Comparison of ENCODE assay signal across 15 cellular contexts in genomic region chr6:104788400-104788799, GRCh38.
A peak's percentile ranks its signal among the peaks of the same experiment; 100 is the strongest.
DNase-seq lines count a peak whose midpoint lies in the region; ATAC-seq and TF ChIP-seq lines count a peak whose summit lies in the region.
"Had no signal": no experiment of that assay in that cellular context is flagged by ENCODE, and none has a peak within 500 bp of the region (broad histone marks: within the 10 kb centered on the region; RNA-seq: fewer than 3 reads in every experiment).

No MANE protein-coding gene starts in this region.

- TF ChIP-seq CTCF in GM23338 (conservative IDR thresholded peaks at IDR 0.05; ENCODE audit: low read depth in 2 of 2): no peak

- no peaks in the 10 kb centered on the region for H3K9me2 ChIP-seq in GM23338 (ENCODE audit: insufficient read depth)

- peak overlapping the region; percentile 70 for H3K27ac Mint-ChIP-seq in activated CD8-positive, alpha-beta T cell treated with anti-CD3 and anti-CD28 coated beads, Interleukin-2, amount 10 ng/mL, durations not matched to agents 7 days and 5 days
- peak overlapping the region in 7 of 9 donors; percentile 8 to 80 (median 28) for H3K27ac Mint-ChIP-seq in naive thymus-derived CD4-positive, alpha-beta T cell
- no peak overlapping the region for H3K27ac Mint-ChIP-seq in GM23338
- H3K27ac Mint-ChIP-seq: dendritic cell treated with granulocyte-macrophage colony-stimulating factor and Interleukin-4, amounts not matched to agents 40 ng/mL and 50 ng/mL, for 4 days had no signal

- peaks cover 8 to 10% of the 10 kb centered on the region in 2 donors for H3K4me1 ChIP-seq in naive thymus-derived CD4-positive, alpha-beta T cell (ENCODE audit: control insufficient read depth in 2 of 2, insufficient read depth in 2 of 2, low read length in 2 of 2)
- no peaks in the 10 kb centered on the region for H3K4me1 ChIP-seq in GM23338 (ENCODE audit: insufficient read depth)
- H3K4me1 ChIP-seq: Peyer's patch had no signal

- intact Hi-C loops in naive thymus-derived CD4-positive, alpha-beta T cell (cut with micrococcal nuclease): loop anchor here (2.0 to 5.0 kb wide), 4 partner anchors 18 to 1539 kb away; partner anchors contain the start of gene ATG5 (in 1 of the 2)

- H3K36me3 ChIP-seq in naive thymus-derived CD4-positive, alpha-beta T cell (ENCODE audit: control insufficient read depth in 2 of 3, insufficient read depth in 3 of 3, low read length in 3 of 3): no peaks in the 10 kb centered on the region
- H3K36me3 ChIP-seq in GM23338 (ENCODE audit: insufficient read depth) (peaks cover 3% of the 10 kb centered on the region; the same call in 1 of the 2 replicates), MG63 (peaks cover 4% of the 10 kb centered on the region; the same call in 1 of the 2 replicates)

- H3K79me2 ChIP-seq in GM23338 (replicated peaks; ENCODE audit: insufficient read depth): no peaks in the 10 kb centered on the region

- peaks cover 32% of the 10 kb centered on the region for H3K4me1 Mint-ChIP-seq in activated CD8-positive, alpha-beta T cell treated with anti-CD3 and anti-CD28 coated beads, Interleukin-2, amount 10 ng/mL, durations not matched to agents 7 days and 5 days (ENCODE audit: low read depth)
- H3K4me1 Mint-ChIP-seq in naive thymus-derived CD4-positive, alpha-beta T cell: peaks cover 10 to 35% (median 19%) of the 10 kb centered on the region in 7 donors
- H3K4me1 Mint-ChIP-seq in GM23338: no peaks in the 10 kb centered on the region

- H3K27ac ChIP-seq in naive thymus-derived CD4-positive, alpha-beta T cell (ENCODE audit: low read depth, low read length): no peak overlapping the region
- no peak overlapping the region for H3K27ac ChIP-seq in GM23338 (ENCODE audit: low read depth)
- H3K27ac ChIP-seq: 22Rv1, Peyer's patch had no signal

- H3K4me3 Mint-ChIP-seq in activated CD8-positive, alpha-beta T cell treated with anti-CD3 and anti-CD28 coated beads, Interleukin-2, amount 10 ng/mL, durations not matched to agents 7 days and 5 days: peak overlapping the region; percentile 15
- peak overlapping the region in 2 of 10 donors; percentile 39 to 61 for H3K4me3 Mint-ChIP-seq in naive thymus-derived CD4-positive, alpha-beta T cell
- no peak overlapping the region for H3K4me3 Mint-ChIP-seq in GM23338
- H3K4me3 Mint-ChIP-seq: dendritic cell treated with granulocyte-macrophage colony-stimulating factor and Interleukin-4, amounts not matched to agents 40 ng/mL and 50 ng/mL, for 4 days had no signal

- H3K27me3 Mint-ChIP-seq in activated CD8-positive, alpha-beta T cell treated with anti-CD3 and anti-CD28 coated beads, Interleukin-2, amount 10 ng/mL, durations not matched to agents 7 days and 5 days (ENCODE audit: low read depth): no peaks in the 10 kb centered on the region
- H3K27me3 Mint-ChIP-seq in naive thymus-derived CD4-positive, alpha-beta T cell: no peaks in the 10 kb centered on the region
- H3K27me3 Mint-ChIP-seq in GM23338 (ENCODE audit: insufficient read depth, low read depth, poor library complexity): no peaks in the 10 kb centered on the region
- H3K27me3 Mint-ChIP-seq: dendritic cell treated with granulocyte-macrophage colony-stimulating factor and Interleukin-4, amounts not matched to agents 40 ng/mL and 50 ng/mL, for 4 days had no signal

- peak; percentile 35 to 40 for DNase-seq in NOMO-1 (lab: John Stamatoyannopoulos, UW; ENCODE audit: unreplicated experiment in 2 of 2)
- DNase-seq in NOMO-1 treated with dmso at 0.1 percent for 144 hours (lab: John Stamatoyannopoulos, UW; ENCODE audit: unreplicated experiment): no peak
- DNase-seq in Jurkat, Clone E6-1 (ENCODE audit: low read depth, low spot score): peak; percentile 18
- DNase-seq in activated CD8-positive, alpha-beta T cell treated with anti-CD3 and anti-CD28 coated beads, Interleukin-2, amount 10 ng/mL, durations not matched to agents 7 days and 5 days: no peak
- no peak for DNase-seq in naive thymus-derived CD4-positive, alpha-beta T cell
- no peak for DNase-seq in GM23338 (ENCODE audit: low spot score)
- no peak for DNase-seq in MG63
- DNase-seq: NCI-H1105, NCI-H2227 treated with DMSO at 0.1 percent for 48 hours, nucleus accumbens, Peyer's patch had no signal

- peaks cover 24% of the 10 kb centered on the region for H3K36me3 Mint-ChIP-seq in activated CD8-positive, alpha-beta T cell treated with anti-CD3 and anti-CD28 coated beads, Interleukin-2, amount 10 ng/mL, durations not matched to agents 7 days and 5 days (ENCODE audit: low read depth)
- peaks cover 4 to 39% (median 18%) of the 10 kb centered on the region in 5 donors for H3K36me3 Mint-ChIP-seq in naive thymus-derived CD4-positive, alpha-beta T cell
- peaks cover 4% of the 10 kb centered on the region; the same call in 2 of the 3 replicates for H3K36me3 Mint-ChIP-seq in GM23338 (ENCODE audit: low read depth)

- CTCF ChIA-PET in activated CD8-positive, alpha-beta T cell treated with anti-CD3 and anti-CD28 coated beads, Interleukin-2, amount 10 ng/mL, durations not matched to agents 7 days and 5 days (lab: Charles Lee): interaction anchor here (2.4 to 3.0 kb wide), 2 partner anchors 105 to 290 kb away, joined by 9 to 28 read pairs; no protein-coding TSS in a partner anchor
- CTCF ChIA-PET in naive thymus-derived CD4-positive, alpha-beta T cell (lab: Charles Lee): interaction anchor here (0.7 to 0.9 kb wide), 2 partner anchors 89 to 290 kb away, joined by 3 read pairs; no protein-coding TSS in a partner anchor

- H3F3A ChIP-seq in GM23338 (replicated peaks; ENCODE audit: low read depth): no peaks in the 10 kb centered on the region

- H3K27me3 ChIP-seq in naive thymus-derived CD4-positive, alpha-beta T cell (ENCODE audit: control insufficient read depth in 2 of 2, insufficient read depth in 2 of 2, low read length in 2 of 2): no peaks in the 10 kb centered on the region
- H3K27me3 ChIP-seq in GM23338 (ENCODE audit: insufficient read depth): no peaks in the 10 kb centered on the region
- H3K27me3 ChIP-seq in MG63: no peaks in the 10 kb centered on the region
- H3K27me3 ChIP-seq: Peyer's patch had no signal

- H4K20me1 ChIP-seq in GM23338 (replicated peaks; ENCODE audit: insufficient read depth): no peaks in the 10 kb centered on the region

- no peaks in the 10 kb centered on the region for H3K9me3 Mint-ChIP-seq in activated CD8-positive, alpha-beta T cell treated with anti-CD3 and anti-CD28 coated beads, Interleukin-2, amount 10 ng/mL, durations not matched to agents 7 days and 5 days (ENCODE audit: insufficient read depth)
- no peaks in the 10 kb centered on the region for H3K9me3 Mint-ChIP-seq in naive thymus-derived CD4-positive, alpha-beta T cell
- H3K9me3 Mint-ChIP-seq in GM23338: no peaks in the 10 kb centered on the region
- H3K9me3 Mint-ChIP-seq: dendritic cell treated with granulocyte-macrophage colony-stimulating factor and Interleukin-4, amounts not matched to agents 40 ng/mL and 50 ng/mL, for 4 days had no signal

- ATAC-seq in activated CD8-positive, alpha-beta T cell treated with anti-CD3 and anti-CD28 coated beads, Interleukin-2, amount 10 ng/mL, durations not matched to agents 7 days and 5 days: peak; percentile 32
- no peak for ATAC-seq in naive thymus-derived CD4-positive, alpha-beta T cell
- ATAC-seq in GM23338: no peak
- no peak for ATAC-seq in GM19328 (IDR thresholded peaks at IDR 0.05; ENCODE audit: unreplicated experiment)

- no peak overlapping the region for H3K4me2 ChIP-seq in GM23338
- H3K4me2 ChIP-seq: smooth muscle cell had no signal

- POLR2A ChIA-PET in activated CD8-positive, alpha-beta T cell treated with anti-CD3 and anti-CD28 coated beads, Interleukin-2, amount 10 ng/mL, durations not matched to agents 7 days and 5 days (lab: Charles Lee): no interaction called here
- POLR2A ChIA-PET in naive thymus-derived CD4-positive, alpha-beta T cell (lab: Charles Lee): no interaction called here

- no peak overlapping the region for H3K4me3 ChIP-seq in Jurkat, Clone E6-1 (ENCODE audit: low read length)
- H3K4me3 ChIP-seq in naive thymus-derived CD4-positive, alpha-beta T cell (ENCODE audit: low read length): no peak overlapping the region
- H3K4me3 ChIP-seq in GM23338 (no peak overlapping the region), MG63 (no peak overlapping the region)
- H3K4me3 ChIP-seq: Peyer's patch, smooth muscle cell had no signal

- no peaks in the 10 kb centered on the region for H3K9me3 ChIP-seq in naive thymus-derived CD4-positive, alpha-beta T cell (ENCODE audit: control insufficient read depth in 2 of 3, low read length in 3 of 3)
- no peaks in the 10 kb centered on the region for H3K9me3 ChIP-seq in MG63
- H3K9me3 ChIP-seq: Peyer's patch had no signal

- H2AFZ ChIP-seq in GM23338: no peak overlapping the region

TF ChIP-seq in GM23338, 12 proteins besides CTCF, POLR2A, EP300 and RAD21 (continues in another document):
- no peak for TF ChIP-seq ZNF331 (CRISPR knock-in tag; IDR thresholded peaks at IDR 0.05; ENCODE audit: low read depth)
- TF ChIP-seq NANOG (IDR thresholded peaks at IDR 0.05; ENCODE audit: borderline replicate concordance): no peak
- TF ChIP-seq EZH2 (IDR thresholded peaks at IDR 0.05; ENCODE audit: low read depth, unreplicated experiment): no peak
- TF ChIP-seq, protein P1, sequence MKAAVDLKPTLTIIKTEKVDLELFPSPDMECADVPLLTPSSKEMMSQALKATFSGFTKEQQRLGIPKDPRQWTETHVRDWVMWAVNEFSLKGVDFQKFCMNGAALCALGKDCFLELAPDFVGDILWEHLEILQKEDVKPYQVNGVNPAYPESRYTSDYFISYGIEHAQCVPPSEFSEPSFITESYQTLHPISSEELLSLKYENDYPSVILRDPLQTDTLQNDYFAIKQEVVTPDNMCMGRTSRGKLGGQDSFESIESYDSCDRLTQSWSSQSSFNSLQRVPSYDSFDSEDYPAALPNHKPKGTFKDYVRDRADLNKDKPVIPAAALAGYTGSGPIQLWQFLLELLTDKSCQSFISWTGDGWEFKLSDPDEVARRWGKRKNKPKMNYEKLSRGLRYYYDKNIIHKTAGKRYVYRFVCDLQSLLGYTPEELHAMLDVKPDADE (IDR thresholded peaks at IDR 0.05): no peak

Comparison
In these comparisons a context has a peak if more than half of its experiments do, and no peak if none do; other contexts are left out.
1. DNase-seq: peak in NOMO-1 (2 of 2) and Jurkat, Clone E6-1 (single experiment); none in NOMO-1 treated with dmso at 0.1 percent for 144 hours (single experiment), activated CD8-positive, alpha-beta T cell treated with anti-CD3 and anti-CD28 coated beads, Interleukin-2, amount 10 ng/mL, durations not matched to agents 7 days and 5 days (single experiment), naive thymus-derived CD4-positive, alpha-beta T cell (0 of 9), GM23338 (single experiment) and MG63 (single experiment).